Comparison of ENCODE assay signal across 16 cellular contexts in the genomic region with DNA sequence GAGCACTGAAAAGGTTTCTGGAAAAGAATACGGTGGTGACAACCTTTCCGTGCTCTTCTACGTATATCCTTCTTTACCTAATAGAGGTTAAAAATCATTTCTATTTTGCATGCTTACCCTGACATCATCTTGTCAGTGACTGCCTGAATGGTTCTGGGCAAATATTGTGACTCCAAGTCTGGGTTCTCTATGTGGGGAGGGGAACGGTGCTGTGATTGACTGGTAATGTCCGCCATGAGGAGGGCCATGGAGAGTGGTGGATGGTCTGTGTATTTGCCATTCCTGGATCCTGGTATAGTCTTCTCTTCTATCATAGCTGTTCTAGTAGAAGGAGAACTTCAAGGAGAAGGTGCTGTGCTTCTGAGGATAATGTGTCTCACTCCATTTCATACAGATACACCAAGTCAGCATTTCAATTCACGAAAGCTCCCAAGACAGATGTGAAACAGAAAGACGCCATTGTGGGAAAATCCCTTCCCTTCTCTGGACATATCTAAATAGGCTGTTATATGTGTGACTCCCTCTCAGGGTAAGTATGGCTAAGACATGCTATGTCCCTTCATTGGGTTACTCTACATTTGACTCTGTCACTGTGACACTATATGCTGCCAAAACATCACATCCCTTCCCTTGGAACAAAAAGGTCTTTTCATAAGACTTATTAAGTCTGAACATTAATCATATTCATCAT. TPM values are rescaled to one million over a fixed set of nuclear protein-coding genes. Genes with fewer than 3 reads are reported as not detected.
DNase-seq lines count a peak whose midpoint lies in the region; ATAC-seq and TF ChIP-seq lines count a peak whose summit lies in the region.
"Had no signal": no experiment of that assay in that cellular context is flagged by ENCODE, and none has a peak within 500 bp of the region (broad histone marks: within the 10 kb centered on the region; RNA-seq: fewer than 3 reads in every experiment).

No MANE protein-coding gene starts in this region.

- POLR2A ChIA-PET in activated CD4-positive, alpha-beta T cell treated with anti-CD3 and anti-CD28 coated beads for 36 hours (lab: Charles Lee) = no interaction called here

- no peak overlapping the region for H3K4me3 Mint-ChIP-seq in activated CD4-positive, alpha-beta T cell treated with anti-CD3 and anti-CD28 coated beads for 36 hours
- peak overlapping the region; percentile 41 for H3K4me3 Mint-ChIP-seq in activated T-helper 17 cell treated with anti-CD3 and anti-CD28 coated beads, Interleukin-2, amount 50 U/mL, for 72 hours

- no peak for TF ChIP-seq CTCF in neutrophil (IDR thresholded peaks at IDR 0.05)

- CTCF ChIA-PET in activated CD4-positive, alpha-beta T cell treated with anti-CD3 and anti-CD28 coated beads for 36 hours (lab: Charles Lee) = interaction anchor here (0.6 kb wide), 1 partner anchor 340 kb away, joined by 3 read pairs; no protein-coding TSS in a partner anchor

- H3K27ac ChIP-seq in neutrophil = peak overlapping the region; percentile 85

- H3K4me3 ChIP-seq in neutrophil (ENCODE audit: low read depth in 1 of 2, low read length in 1 of 2) = no peak overlapping the region
- H3K4me3 ChIP-seq: right lobe of liver, tibial nerve had no signal

- no peaks in the 10 kb centered on the region for H3K36me3 Mint-ChIP-seq in activated CD4-positive, alpha-beta T cell treated with anti-CD3 and anti-CD28 coated beads for 36 hours (ENCODE audit: low read depth)
- H3K36me3 Mint-ChIP-seq in activated T-helper 17 cell treated with anti-CD3 and anti-CD28 coated beads, Interleukin-2, amount 50 U/mL, for 72 hours (ENCODE audit: low read depth) = no peaks in the 10 kb centered on the region

- DNase-seq in activated CD4-positive, alpha-beta T cell treated with anti-CD3 and anti-CD28 coated beads for 36 hours = no peak
- DNase-seq in activated CD4-positive, alpha-beta T cell treated with anti-CD3 and anti-CD28 coated beads, Interleukin-2, amount 50 U/mL, for 48 hours = no peak
- no peak for DNase-seq in DMS79 treated with DMSO at 0.1 percent for 48 hours (lab: John Stamatoyannopoulos, UW)
- no peak for DNase-seq in cerebellum (ENCODE audit: low spot score)
- DNase-seq in NCI-H526 treated with DMSO at 0.1 percent for 48 hours (lab: John Stamatoyannopoulos, UW) = no peak
- DNase-seq: 8988T, activated gamma-delta T cell treated with Interleukin-2 at 50 U/mL for 16 hours, Caco-2, NCI-H1105 treated with DMSO at 0.1 percent for 48 hours, occipital lobe, right lobe of liver, SHP77 treated with DMSO at 0.1 percent for 48 hours had no signal

- H3K27me3 ChIP-seq in neutrophil = no peaks in the 10 kb centered on the region
- H3K27me3 ChIP-seq: right lobe of liver, tibial nerve had no signal

- H3K36me3 ChIP-seq in neutrophil = no peaks in the 10 kb centered on the region
- H3K36me3 ChIP-seq: right lobe of liver, tibial nerve had no signal

- peak overlapping the region; percentile 67 for H3K27ac Mint-ChIP-seq in activated CD4-positive, alpha-beta T cell treated with anti-CD3 and anti-CD28 coated beads for 36 hours
- peak overlapping the region; percentile 36 for H3K27ac Mint-ChIP-seq in activated T-helper 17 cell treated with anti-CD3 and anti-CD28 coated beads, Interleukin-2, amount 50 U/mL, for 72 hours

- peaks cover 57% of the 10 kb centered on the region in 2 experiments for H3K4me1 ChIP-seq in neutrophil (ENCODE audit: control insufficient read depth in 1 of 2, insufficient read depth in 1 of 2, low read depth in 1 of 2, low read length in 1 of 2)
- H3K4me1 ChIP-seq: right lobe of liver had no signal

- intact Hi-C loops in activated CD4-positive, alpha-beta T cell treated with anti-CD3 and anti-CD28 coated beads for 36 hours (cut with DNase I, micrococcal nuclease) = loop anchor here in 1 of 2 experiments (1.0 kb wide), 1 partner anchor 35 kb away; no protein-coding TSS in a partner anchor

- H3K9me3 Mint-ChIP-seq in activated CD4-positive, alpha-beta T cell treated with anti-CD3 and anti-CD28 coated beads for 36 hours (ENCODE audit: low read depth) = peaks cover 7% of the 10 kb centered on the region
- H3K9me3 Mint-ChIP-seq in activated T-helper 17 cell treated with anti-CD3 and anti-CD28 coated beads, Interleukin-2, amount 50 U/mL, for 72 hours = no peaks in the 10 kb centered on the region

- H3K9me3 ChIP-seq in neutrophil = no peaks in the 10 kb centered on the region
- H3K9me3 ChIP-seq: Caco-2, right lobe of liver, tibial nerve had no signal

- no peaks in the 10 kb centered on the region for H3K27me3 Mint-ChIP-seq in activated CD4-positive, alpha-beta T cell treated with anti-CD3 and anti-CD28 coated beads for 36 hours
- H3K27me3 Mint-ChIP-seq in activated T-helper 17 cell treated with anti-CD3 and anti-CD28 coated beads, Interleukin-2, amount 50 U/mL, for 72 hours = no peaks in the 10 kb centered on the region

- peaks cover 42% of the 10 kb centered on the region for H3K4me1 Mint-ChIP-seq in activated CD4-positive, alpha-beta T cell treated with anti-CD3 and anti-CD28 coated beads for 36 hours
- H3K4me1 Mint-ChIP-seq in activated T-helper 17 cell treated with anti-CD3 and anti-CD28 coated beads, Interleukin-2, amount 50 U/mL, for 72 hours = peaks cover 12% of the 10 kb centered on the region

- peak; percentile 67 for ATAC-seq in activated CD4-positive, alpha-beta T cell treated with anti-CD3 and anti-CD28 coated beads for 36 hours
- ATAC-seq in GM21717 (IDR thresholded peaks at IDR 0.05; ENCODE audit: unreplicated experiment) = peak; percentile 49
- peak; percentile 79 for ATAC-seq in activated T-helper 17 cell treated with anti-CD3 and anti-CD28 coated beads, Interleukin-2, amount 50 U/mL, for 72 hours (replicated peaks)

RNA-seq across cellular contexts. Expression of a gene that starts 46.3 kb away (rescaled TPM):
- 10 to 100 TPM; 38.5 to 41.9 TPM for total RNA-seq in activated CD4-positive, alpha-beta T cell treated with anti-CD3 and anti-CD28 coated beads for 36 hours
- 10 to 100 TPM; 49.9 to 56.2 TPM for total RNA-seq in activated T-helper 17 cell treated with anti-CD3 and anti-CD28 coated beads, Interleukin-2, amount 50 U/mL, for 72 hours
- 184 TPM for total RNA-seq in cerebellum
